22 cellular contexts compared by ENCODE assay signal in the genomic region with DNA sequence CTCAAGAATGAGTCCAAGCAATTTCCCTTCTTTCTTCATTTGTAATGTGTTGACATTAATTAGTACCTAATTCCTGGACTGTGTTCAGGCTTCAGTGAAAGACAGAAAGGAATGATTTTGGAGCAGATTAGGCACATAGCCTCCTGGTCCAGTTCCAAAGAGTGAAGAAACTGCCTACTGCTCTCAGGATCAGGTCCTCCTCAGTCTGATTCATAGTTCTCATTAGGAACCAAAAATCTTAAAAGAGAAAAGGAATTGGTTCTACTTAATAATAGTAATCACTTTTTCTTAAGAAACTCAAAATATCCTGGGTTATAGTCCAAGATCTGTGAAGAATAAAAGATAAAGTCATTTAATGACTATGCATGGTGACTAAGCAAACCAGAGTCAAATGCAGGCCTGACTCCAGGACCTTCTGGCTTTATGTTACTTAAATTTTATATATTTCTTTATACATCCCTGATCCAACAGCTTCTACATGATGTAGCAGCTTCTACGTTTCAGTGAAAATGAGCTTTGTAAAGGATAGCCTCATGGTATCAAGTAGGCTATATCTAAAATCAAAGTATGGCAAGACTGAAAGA.
A peak's percentile ranks its signal among the peaks of the same experiment; 100 is the strongest.
DNase-seq lines count a peak whose midpoint lies in the region; ATAC-seq, FAIRE-seq and TF ChIP-seq lines count a peak whose summit lies in the region.
"Had no signal": no experiment of that assay in that cellular context is flagged by ENCODE, and none has a peak within 500 bp of the region (broad histone marks: within the 10 kb centered on the region; RNA-seq: fewer than 3 reads in every experiment).

No MANE protein-coding gene starts in this region.

- DNase-seq in Right ventricle myocardium superior (no peak), heart right ventricle (no peak), adipocyte (ENCODE audit: low read depth) (peak; percentile 75), fibroblast of villous mesenchyme (ENCODE audit: low read depth) (peak; percentile 40), GM12892 (ENCODE audit: insufficient read length) (no peak), Peyer's patch (no peak), GM12891 (ENCODE audit: insufficient read length, low spot score) (no peak)
- DNase-seq: 8988T; activated CD4-positive, alpha-beta T cell treated with anti-CD3 and anti-CD28 coated beads, Interleukin-2, amount 50 U/mL, for 1 hour; activated CD8-positive, alpha-beta memory T cell treated with anti-CD3 and anti-CD28 coated beads, Interleukin-2, amount 50 U/mL, for 4 hours; dermis blood vessel endothelial cell; NCI-H1417; NK-92 treated with Interleukin-12 subunit alpha and Interleukin-12 subunit beta, amount 100 ng/mL, for 24 hours; psoas muscle; small intestine; stimulated activated CD4-positive, alpha-beta T cell treated with anti-CD3 and anti-CD28 coated beads, Interleukin-2, amount 100 ng/mL, for 48 hours; upper lobe of left lung; WERI-Rb-1 had no signal

- no peak overlapping the region for H3K4me3 ChIP-seq in heart right ventricle
- H3K4me3 ChIP-seq in adipocyte (ENCODE audit: low read length): no peak overlapping the region
- no peak overlapping the region for H3K4me3 ChIP-seq in fibroblast of villous mesenchyme (ENCODE audit: low read depth, low read length)
- H3K4me3 ChIP-seq in Peyer's patch: no peak overlapping the region
- H3K4me3 ChIP-seq: breast epithelium, psoas muscle, SK-N-MC, upper lobe of left lung had no signal

- H3K27me3 ChIP-seq in heart right ventricle: no peaks in the 10 kb centered on the region
- no peaks in the 10 kb centered on the region for H3K27me3 ChIP-seq in adipocyte (replicated peaks; ENCODE audit: control insufficient read depth, insufficient read depth, low read length)
- no peaks in the 10 kb centered on the region for H3K27me3 ChIP-seq in Peyer's patch
- H3K27me3 ChIP-seq: breast epithelium, upper lobe of left lung had no signal

- intact Hi-C loops in Right ventricle myocardium superior (cut with DNase I) (no loop called here), heart right ventricle (cut with DNase I) (no loop called here)

- TF ChIP-seq CTCF in heart right ventricle (IDR thresholded peaks at IDR 0.05): no peak
- no peak for TF ChIP-seq CTCF in fibroblast of villous mesenchyme (IDR thresholded peaks at IDR 0.05; ENCODE audit: insufficient read depth, low read depth, low read length)
- TF ChIP-seq CTCF in Peyer's patch (IDR thresholded peaks at IDR 0.05): no peak

- no peaks in the 10 kb centered on the region for H3K4me1 ChIP-seq in heart right ventricle
- H3K4me1 ChIP-seq in adipocyte (ENCODE audit: control insufficient read depth, insufficient read depth, low read length): peaks cover 15% of the 10 kb centered on the region
- H3K4me1 ChIP-seq in Peyer's patch: no peaks in the 10 kb centered on the region
- H3K4me1 ChIP-seq: breast epithelium, psoas muscle, upper lobe of left lung had no signal

- TF ChIP-seq POLR2A in GM12892 (IDR thresholded peaks at IDR 0.05; ENCODE audit: low read depth, low read length): no peak
- TF ChIP-seq POLR2A in Peyer's patch (IDR thresholded peaks at IDR 0.05): no peak
- TF ChIP-seq POLR2A in GM12891 (IDR thresholded peaks at IDR 0.05; ENCODE audit: low read depth, low read length): no peak

- H3K9ac ChIP-seq in adipocyte (ENCODE audit: low read length): no peak overlapping the region

- no peaks in the 10 kb centered on the region for H3K9me3 ChIP-seq in heart right ventricle
- H3K9me3 ChIP-seq in adipocyte (ENCODE audit: control insufficient read depth, low read length): no peaks in the 10 kb centered on the region
- H3K9me3 ChIP-seq in Peyer's patch: no peaks in the 10 kb centered on the region
- H3K9me3 ChIP-seq: breast epithelium, psoas muscle, upper lobe of left lung had no signal

- 52 to 68% methylated on average over 1 of the region's 1 CpG for WGBS in heart right ventricle, 2 donors

- FAIRE-seq in GM12892 (lab: Jason Lieb, UNC) (no peak), GM12891 (lab: Jason Lieb, UNC) (no peak)
- FAIRE-seq: endothelial cell of umbilical vein, small intestine had no signal

- H3K27ac ChIP-seq in heart right ventricle: no peak overlapping the region
- H3K27ac ChIP-seq in Peyer's patch: no peak overlapping the region
- H3K27ac ChIP-seq: breast epithelium, psoas muscle, SK-N-MC, upper lobe of left lung, WERI-Rb-1 had no signal

- ATAC-seq in Right ventricle myocardium superior (ENCODE audit: poor library complexity) (peak; percentile 29), heart right ventricle (no peak), HG03196 (IDR thresholded peaks at IDR 0.05; ENCODE audit: unreplicated experiment) (no peak)
- ATAC-seq: psoas muscle had no signal

- H3K36me3 ChIP-seq in heart right ventricle (no peaks in the 10 kb centered on the region), adipocyte (ENCODE audit: control insufficient read depth, insufficient read depth, low read length, severe bottlenecking) (no peaks in the 10 kb centered on the region), Peyer's patch (no peaks in the 10 kb centered on the region)
- H3K36me3 ChIP-seq: breast epithelium, upper lobe of left lung, WERI-Rb-1 had no signal

TF ChIP-seq in GM12891, 5 proteins besides CTCF, POLR2A, EP300 and RAD21:
- TF ChIP-seq SPI1 (IDR thresholded peaks at IDR 0.05; ENCODE audit: low read depth, low read length) (no peak), PAX5 (IDR thresholded peaks at IDR 0.05; ENCODE audit: insufficient read depth, low read length, severe bottlenecking) (no peak), POU2F2 (IDR thresholded peaks at IDR 0.05; ENCODE audit: low read depth, low read length) (no peak), TAF1 (IDR thresholded peaks at IDR 0.05; ENCODE audit: low read depth, low read length) (no peak), POLR2AphosphoS5 (IDR thresholded peaks at IDR 0.05; ENCODE audit: low read depth, low read length) (no peak)
TF ChIP-seq in GM12891: peak in this region for 0.

Comparison
In these comparisons a context has a peak if more than half of its experiments do, and no peak if none do; other contexts are left out.
1. DNase-seq: peak in adipocyte (single experiment) and fibroblast of villous mesenchyme (single experiment); none in Right ventricle myocardium superior (single experiment), heart right ventricle (0 of 2), GM12892 (single experiment), Peyer's patch (0 of 3) and GM12891 (single experiment).